ENCODE assay signal across 7 cellular contexts in genomic region chr7:127390817-127391590, GRCh38. TPM values are rescaled to one million over a fixed set of nuclear protein-coding genes. Genes with fewer than 3 reads are reported as not detected.
DNase-seq lines count a peak whose midpoint lies in the region; ATAC-seq, FAIRE-seq and TF ChIP-seq lines count a peak whose summit lies in the region.

No MANE protein-coding gene starts in this region.

- H3K9me3 ChIP-seq in HEK293 (ENCODE audit: control insufficient read depth, insufficient read depth, low read depth, low read length) (no peaks in the 10 kb centered on the region), WERI-Rb-1 (ENCODE audit: severe bottlenecking) (no peaks in the 10 kb centered on the region), hepatocyte (ENCODE audit: low read depth) (no peaks in the 10 kb centered on the region), small intestine (ENCODE audit: control insufficient read depth, low read depth) (no peaks in the 10 kb centered on the region)

- no peak for FAIRE-seq in small intestine (lab: Jason Lieb, UNC)

- CTCF ChIA-PET in HEK293 (lab: Yijun Ruan, JAX) = interaction anchor here (0.6 to 1.8 kb wide), 6 partner anchors 9 to 643 kb away, joined by 3 to 7 read pairs (median 3); no protein-coding TSS in a partner anchor

- peak overlapping the region; percentile 57; the same call in 1 of the 2 replicates for H3K27ac ChIP-seq in HEK293 (ENCODE audit: extremely low read depth, low read depth, low read length)
- no peak overlapping the region for H3K27ac ChIP-seq in WERI-Rb-1
- peak overlapping the region; percentile 99 for H3K27ac ChIP-seq in hepatocyte
- H3K27ac ChIP-seq in small intestine (ENCODE audit: low read depth in 1 of 2, low read length in 1 of 2) = peak overlapping the region; percentile 92 to 97

- TF ChIP-seq CTCF in HEK293 (tag by site-specific recombination; IDR thresholded peaks at IDR 0.05) (no peak), WERI-Rb-1 (IDR thresholded peaks at IDR 0.05; ENCODE audit: low read depth, low read length) (no peak), hepatocyte (IDR thresholded peaks at IDR 0.05; ENCODE audit: poor library complexity) (no peak)

- H3K79me2 ChIP-seq in hepatocyte = peaks cover 55% of the 10 kb centered on the region

- H3K4me3 ChIP-seq in HEK293 (ENCODE audit: low read depth, low read length) = peak overlapping the region; percentile 97
- peak overlapping the region; percentile 81 for H3K4me3 ChIP-seq in WERI-Rb-1 (ENCODE audit: low read depth, low read length)
- H3K4me3 ChIP-seq in hepatocyte = peak overlapping the region; percentile 98
- H3K4me3 ChIP-seq in small intestine (ENCODE audit: low read depth in 1 of 2, low read length in 2 of 2) = peak overlapping the region; percentile 90 to 92

- peaks cover 24% of the 10 kb centered on the region for H4K20me1 ChIP-seq in hepatocyte (ENCODE audit: insufficient read depth, poor library complexity, severe bottlenecking)

- H3K9me2 ChIP-seq in hepatocyte (replicated peaks; ENCODE audit: insufficient read depth) = no peaks in the 10 kb centered on the region

- ATAC-seq in GM19023 (IDR thresholded peaks at IDR 0.05; ENCODE audit: unreplicated experiment) = no peak
- no peak for ATAC-seq in HG02973 (IDR thresholded peaks at IDR 0.05; ENCODE audit: unreplicated experiment)
- no peak for ATAC-seq in esophagus mucosa

- H3K4me1 ChIP-seq in HEK293 (ENCODE audit: control insufficient read depth, insufficient read depth, low read length) = peaks cover 3% of the 10 kb centered on the region; the same call in 1 of the 2 replicates
- H3K4me1 ChIP-seq in hepatocyte (ENCODE audit: insufficient read depth) = peaks cover 12% of the 10 kb centered on the region
- H3K4me1 ChIP-seq in small intestine (ENCODE audit: control insufficient read depth in 2 of 2, insufficient read depth in 1 of 2, low read depth in 1 of 2, low read length in 1 of 2) = peaks cover 0 to 2% of the 10 kb centered on the region in 2 donors

- H3K27me3 ChIP-seq in WERI-Rb-1 (ENCODE audit: insufficient read depth, low read depth, severe bottlenecking) = no peaks in the 10 kb centered on the region
- H3K27me3 ChIP-seq in hepatocyte = peaks cover 8% of the 10 kb centered on the region
- no peaks in the 10 kb centered on the region for H3K27me3 ChIP-seq in small intestine (ENCODE audit: control insufficient read depth in 2 of 2, insufficient read depth in 2 of 2, low read length in 2 of 2)

- H3K36me3 ChIP-seq in HEK293 (ENCODE audit: control insufficient read depth in 2 of 2, insufficient read depth in 1 of 2, low read length in 2 of 2) = peaks cover 7 to 30% of the 10 kb centered on the region in 2 experiments
- H3K36me3 ChIP-seq in WERI-Rb-1 = peaks cover 41% of the 10 kb centered on the region
- no peaks in the 10 kb centered on the region for H3K36me3 ChIP-seq in hepatocyte (replicated peaks; ENCODE audit: insufficient read depth, low read depth)
- H3K36me3 ChIP-seq in small intestine (ENCODE audit: control insufficient read depth in 2 of 2, insufficient read depth in 2 of 2, low read length in 2 of 2) = peaks cover 0 to 4% of the 10 kb centered on the region in 2 donors

- no peak for DNase-seq in WERI-Rb-1
- DNase-seq in hepatocyte (ENCODE audit: low spot score) = no peak
- no peak for DNase-seq in small intestine

- POLR2A ChIA-PET in HEK293 (lab: Yijun Ruan, JAX) = interaction anchor here (2.1 kb wide), 1 partner anchor 13 kb away, joined by 10 read pairs; no protein-coding TSS in a partner anchor

- H2AFZ ChIP-seq in hepatocyte = peak overlapping the region; percentile 100

- peak overlapping the region; percentile 90 for H3K4me2 ChIP-seq in hepatocyte

- WGBS in hepatocyte (ENCODE audit: low lambda C conversion rate, missing lambda C conversion rate) = 61% methylated on average over 9 of the region's 9 CpGs
- 37 to 48% (median 40%) methylated on average over 9 of the region's 9 CpGs for WGBS in small intestine, 3 donors

TF ChIP-seq in HEK293, 187 proteins besides CTCF, POLR2A, EP300 and RAD21:
- no peak for TF ChIP-seq KLF7 (tag by site-specific recombination; IDR thresholded peaks at IDR 0.05; ENCODE audit: borderline replicate concordance)
- TF ChIP-seq PRDM1 (tag by site-specific recombination; IDR thresholded peaks at IDR 0.05) = peak; percentile 52; the same call in 1 of the 2 replicates
- TF ChIP-seq ZNF366 (tag by site-specific recombination; conservative IDR thresholded peaks at IDR 0.05) = 0 out of 2 replicates have a peak, but pooled peaks have one; percentile 20
- TF ChIP-seq ZNF362 (tag by site-specific recombination; IDR thresholded peaks at IDR 0.05) = peak; percentile 92
- TF ChIP-seq PRDM6 (tag by site-specific recombination; IDR thresholded peaks at IDR 0.05) = peak; percentile 46
- no peak for TF ChIP-seq ZSCAN18 (tag by site-specific recombination; IDR thresholded peaks at IDR 0.05)
- 0 out of 2 replicates have a peak, but pooled peaks have one; percentile 38 for TF ChIP-seq ZBTB48 (tag by site-specific recombination; IDR thresholded peaks at IDR 0.05)

RNA-seq across cellular contexts. Expression of gene ZNF800, which starts 1.5 kb away (rescaled TPM):
- total RNA-seq in hepatocyte = 31.3 and 41.5 TPM in 2 replicates
- 12.1 and 14.3 TPM in 2 replicates for polyA plus RNA-seq in hepatocyte
- 1 to 10 TPM; 6.2 to 8.5 (median 6.2) TPM for polyA plus RNA-seq in small intestine
- total RNA-seq in esophagus mucosa = 17.6 TPM
